ENCODE assay signal across 12 cellular contexts in the genomic region with DNA sequence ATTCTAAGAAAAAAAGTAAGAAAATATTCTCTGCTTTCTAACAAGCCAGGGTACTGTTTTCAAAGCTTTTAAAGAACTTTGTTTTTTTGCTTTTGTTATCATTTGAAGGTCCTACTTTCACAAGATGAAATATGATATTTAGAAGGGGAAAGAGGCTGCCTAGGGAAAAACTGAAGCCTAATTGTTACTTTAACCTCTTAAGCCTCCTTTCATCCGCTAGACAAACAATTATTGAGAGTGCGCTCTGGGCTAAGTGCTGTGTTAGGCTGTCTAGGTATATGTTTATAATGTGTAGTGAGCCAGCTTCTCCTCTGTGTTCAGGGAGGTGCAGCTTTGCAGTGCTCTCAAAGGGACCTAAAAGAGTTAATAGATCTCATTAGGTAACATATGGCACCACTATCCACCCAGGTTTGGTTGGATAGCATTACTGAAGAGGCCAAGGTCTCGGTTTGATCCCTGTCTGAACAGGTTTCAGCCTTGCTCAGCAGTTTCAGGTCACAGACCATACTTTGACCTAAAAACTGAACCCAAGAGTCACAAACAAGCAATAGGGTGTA. TPM values are rescaled to one million over a fixed set of nuclear protein-coding genes. Genes with fewer than 3 reads are reported as not detected.
DNase-seq lines count a peak whose midpoint lies in the region; ATAC-seq, FAIRE-seq and TF ChIP-seq lines count a peak whose summit lies in the region.
"Had no signal": no experiment of that assay in that cellular context is flagged by ENCODE, and none has a peak within 500 bp of the region (broad histone marks: within the 10 kb centered on the region; RNA-seq: fewer than 3 reads in every experiment).

No MANE protein-coding gene starts in this region.

- H3K9ac ChIP-seq in K562 (ENCODE audit: insufficient read depth in 1 of 2, low read depth in 2 of 2, low read length in 2 of 2): no peak overlapping the region

- no peaks in the 10 kb centered on the region for H3K9me1 ChIP-seq in K562 (ENCODE audit: control insufficient read depth, insufficient read depth, low read length)

- H4K20me1 ChIP-seq in K562 (replicated peaks; ENCODE audit: control insufficient read depth, insufficient read depth, low read length): no peaks in the 10 kb centered on the region

- no TSS peak for BruUV-seq in K562 (replicated peaks; lab: Mats Ljungman, UMichigan)

- no peak overlapping the region for H2AFZ ChIP-seq in K562 (ENCODE audit: low read depth, low read length)

- H3K4me3 ChIP-seq in K562 (no peak overlapping the region), upper lobe of right lung (no peak overlapping the region), vagina (no peak overlapping the region), suprapubic skin (no peak overlapping the region)
- H3K4me3 ChIP-seq: psoas muscle had no signal

- H3K9me3 ChIP-seq in K562 (replicated peaks; ENCODE audit: control insufficient read depth, insufficient read depth, low read depth, low read length) (no peaks in the 10 kb centered on the region), upper lobe of right lung (no peaks in the 10 kb centered on the region), vagina (no peaks in the 10 kb centered on the region), suprapubic skin (no peaks in the 10 kb centered on the region)
- H3K9me3 ChIP-seq: psoas muscle had no signal

- in situ Hi-C loops in K562 (cut with MboI): no loop called here

- ATAC-seq in K562: no peak
- peak; percentile 57 for ATAC-seq in upper lobe of right lung
- ATAC-seq: activated T-cell treated with anti-CD3 and anti-CD28 coated beads, Interleukin-2, amount 50 U/mL, for 72 hours had no signal

- WGBS in K562 (ENCODE audit: insufficient coverage, low coverage, missing lambda C conversion rate): 0% methylated on average over 3 of the region's 3 CpGs
- 59% methylated on average over 3 of the region's 3 CpGs for WGBS in suprapubic skin

- CTCF ChIA-PET in K562 (lab: Yijun Ruan, JAX; ENCODE audit: low intra/inter-chr PET ratio): no interaction called here

- H3K36me3 ChIP-seq in K562 (ENCODE audit: control insufficient read depth, insufficient read depth, low read length): no peaks in the 10 kb centered on the region
- peaks cover 3% of the 10 kb centered on the region for H3K36me3 ChIP-seq in upper lobe of right lung
- H3K36me3 ChIP-seq in vagina: no peaks in the 10 kb centered on the region
- H3K36me3 ChIP-seq in suprapubic skin: no peaks in the 10 kb centered on the region

- no peak for FAIRE-seq in K562 (lab: Jason Lieb, UNC)

- no peak overlapping the region for H3K27ac ChIP-seq in K562 (ENCODE audit: extremely low read depth, low read depth, low read length)
- H3K27ac ChIP-seq in upper lobe of right lung: no peak overlapping the region
- no peak overlapping the region for H3K27ac ChIP-seq in vagina
- H3K27ac ChIP-seq in suprapubic skin: no peak overlapping the region
- H3K27ac ChIP-seq: psoas muscle had no signal

- H3K4me2 ChIP-seq in K562 (ENCODE audit: insufficient read depth, low read length): no peak overlapping the region

- TF ChIP-seq POLR2A in K562 (conservative IDR thresholded peaks at IDR 0.05) (no peak), vagina (IDR thresholded peaks at IDR 0.05) (no peak), suprapubic skin (IDR thresholded peaks at IDR 0.05) (no peak)

- TF ChIP-seq RAD21 in K562 (CRISPR knock-in tag; conservative IDR thresholded peaks at IDR 0.05 in 1 of 2, IDR thresholded peaks at IDR 0.05 in 1 of 2): no peak

- H3K27me3 ChIP-seq in K562 (ENCODE audit: control insufficient read depth in 2 of 2, insufficient read depth in 2 of 2, low read length in 2 of 2) (peaks cover 9 to 10% of the 10 kb centered on the region in 2 experiments; a peak in 4 of 5 replicates), upper lobe of right lung (no peaks in the 10 kb centered on the region), vagina (no peaks in the 10 kb centered on the region), suprapubic skin (no peaks in the 10 kb centered on the region)

- POLR2A ChIA-PET in K562 (lab: Yijun Ruan, JAX): no interaction called here

- H3K4me1 ChIP-seq in K562 (replicated peaks in 1 of 2; ENCODE audit: control insufficient read depth in 2 of 2, insufficient read depth in 2 of 2, low read length in 2 of 2) (no peaks in the 10 kb centered on the region), upper lobe of right lung (no peaks in the 10 kb centered on the region), vagina (no peaks in the 10 kb centered on the region), suprapubic skin (peaks cover 6% of the 10 kb centered on the region)
- H3K4me1 ChIP-seq: psoas muscle had no signal

- no peak for TF ChIP-seq EP300 in K562 (IDR thresholded peaks at IDR 0.05; ENCODE audit: low read length)
- no peak for TF ChIP-seq EP300 in suprapubic skin (IDR thresholded peaks at IDR 0.05)

- H3K79me2 ChIP-seq in K562 (ENCODE audit: control insufficient read depth, insufficient read depth, low read length): no peaks in the 10 kb centered on the region

- intact Hi-C loops in K562 (cut with micrococcal nuclease): no loop called here
- intact Hi-C loops in upper lobe of right lung (cut with DNase I): no loop called here
- intact Hi-C loops in vagina (cut with DNase I): no loop called here

- DNase-seq in NCI-H1105 (lab: John Stamatoyannopoulos, UW) (peak; percentile 90), NCI-H345 (lab: John Stamatoyannopoulos, UW) (peak; percentile 68), K562 (ENCODE audit: extremely low read depth in 1 of 4, low spot score in 3 of 4) (no peak), upper lobe of right lung (no peak), vagina (ENCODE audit: extremely low spot score in 2 of 2) (no peak), suprapubic skin (ENCODE audit: low spot score in 2 of 2) (no peak), T-helper 2 cell (no peak)
- DNase-seq: activated CD4-positive, alpha-beta T cell treated with anti-CD3 and anti-CD28 coated beads, Interleukin-2, amount 10 ng/mL, durations not matched to agents 24 days and 14 days; activated T-cell treated with anti-CD3 and anti-CD28 coated beads, Interleukin-2, amount 50 U/mL, for 72 hours; C1 segment of cervical spinal cord; NCI-H1930; psoas muscle had no signal

- TF ChIP-seq CTCF in K562 (IDR thresholded peaks at IDR 0.05 in 2 of 3, conservative IDR thresholded peaks at IDR 0.05 in 1 of 3; ENCODE audit: insufficient read depth in 2 of 3, low read depth in 1 of 3, low read length in 3 of 3) (no peak), upper lobe of right lung (IDR thresholded peaks at IDR 0.05) (no peak), vagina (IDR thresholded peaks at IDR 0.05) (no peak), suprapubic skin (IDR thresholded peaks at IDR 0.05) (no peak)

TF ChIP-seq in K562, 482 proteins besides CTCF, POLR2A, EP300 and RAD21:
- TF ChIP-seq EP400 (IDR thresholded peaks at IDR 0.05): no peak
- 0 out of 2 replicates have a peak, but pooled peaks have one; percentile 14 for TF ChIP-seq RNF2 (IDR thresholded peaks at IDR 0.05)

RNA-seq across cellular contexts. Expression of a gene that starts 17.9 kb away (rescaled TPM):
- total RNA-seq in K562 (2011; cell fraction: chromatin; rRNA removed; ENCODE audit: low replicate concordance): 0.69 TPM in 1 of 2 replicates, not detected in the other
- not detected in 2 replicates for total RNA-seq in K562 (2011; cell fraction: nucleolus; rRNA removed)
- total RNA-seq in K562 (2011; cell fraction: nucleoplasm; rRNA removed): 0.07 and 0.15 TPM in 2 replicates
- total RNA-seq in K562 (2014; rRNA removed) (0.45 TPM in 1 of 2 replicates, not detected in the other), K562 (2014; rRNA removed; fragmentation: Illumina TruSeq; extraction: Trizol) (0.04 and 0.16 TPM in 2 replicates), K562 (2015; rRNA removed; fragmentation: Illumina TruSeq; extraction: Trizol) (0.07 and 0.15 TPM in 2 replicates), K562 (2021) (0.20 and 0.24 TPM in 2 replicates), upper lobe of right lung (156 TPM), vagina (399 TPM), suprapubic skin (100 to 1,000 TPM in 3 of 4 donors, 10 to 100 TPM in 1; 84.2 to 975 (median 104) TPM)
- polyA plus RNA-seq in K562 (2011; rRNA removed) (0.03 and 0.11 TPM in 2 replicates), K562 (2014; fragmentation: Illumina TruSeq; extraction: Trizol) (0.06 and 0.09 TPM in 2 replicates), K562 (2014; fragmentation: Nextera tagmentation; extraction: Ambion mirVana) (under 1 TPM in 1 of 2 experiments, not detected in 1; 0.03 TPM), K562 (2014; rRNA removed) (0.04 and 0.08 TPM in 2 replicates)
- polyA plus RNA-seq in K562 (2011; cell fraction: cytosol; rRNA removed): 0.03 TPM in 1 of 2 replicates, not detected in the other
- 0.06 and 0.17 TPM in 2 replicates for polyA plus RNA-seq in K562 (2011; cell fraction: nucleus; rRNA removed)
- 0.05 and 0.26 TPM in 2 replicates for polyA plus RNA-seq in K562 (2012)
- polyA minus RNA-seq in K562 (2011; rRNA and poly(A)+ RNA removed): 0.14 and 0.21 TPM in 2 replicates
- 0.38 and 2.1 TPM in 2 replicates for polyA minus RNA-seq in K562 (2011; cell fraction: cytosol; rRNA and poly(A)+ RNA removed)
- polyA minus RNA-seq in K562 (2011; cell fraction: nucleus; rRNA and poly(A)+ RNA removed): 0.22 and 0.67 TPM in 2 replicates
- total RNA-seq: activated CD4-positive, alpha-beta T cell treated with anti-CD3 and anti-CD28 coated beads, Interleukin-2, amount 10 ng/mL, durations not matched to agents 24 days and 14 days; activated T-cell treated with anti-CD3 and anti-CD28 coated beads, Interleukin-2, amount 50 U/mL, for 72 hours had no signal

Comparison
In these comparisons a context has a peak if more than half of its experiments do, and no peak if none do; other contexts are left out.
1. DNase-seq: peak in NCI-H1105 (single experiment) and NCI-H345 (single experiment); none in K562 (0 of 4), upper lobe of right lung (single experiment), vagina (0 of 2), suprapubic skin (0 of 2) and T-helper 2 cell (0 of 5).
2. RNA of a gene that starts 17.9 kb away (total RNA-seq): 399 TPM in vagina (single experiment), 156 TPM in upper lobe of right lung (single experiment) and 84.2 to 975 TPM in suprapubic skin; 0.04 to 0.69 TPM in K562; every median in the first group is over 10 times any median in the second.